Comparison of ENCODE assay signal across 10 cellular contexts in genomic region chr17:31392856-31393748, GRCh38. TPM values are rescaled to one million over a fixed set of nuclear protein-coding genes. Genes with fewer than 3 reads are reported as not detected.
DNase-seq lines count a peak whose midpoint lies in the region; ATAC-seq and TF ChIP-seq lines count a peak whose summit lies in the region.
"Had no signal": no experiment of that assay in that cellular context is flagged by ENCODE, and none has a peak within 500 bp of the region (broad histone marks: within the 10 kb centered on the region; RNA-seq: fewer than 3 reads in every experiment).

No MANE protein-coding gene starts in this region.

- no peaks in the 10 kb centered on the region for H3K79me2 ChIP-seq in osteoblast (ENCODE audit: insufficient read depth, low read length)

- in situ Hi-C loops in transverse colon (cut with MboI; ENCODE audit: low pct_ligation_motif_present in 1 of 4, low pct_unique_long_range_greater_than_20kb in 1 of 4, low sequenced_read_pairs in 3 of 4): no loop called here

- H3K9me3 ChIP-seq in CD8-positive, alpha-beta memory T cell (ENCODE audit: low read length): no peaks in the 10 kb centered on the region
- H3K9me3 ChIP-seq in Peyer's patch (no peaks in the 10 kb centered on the region), osteoblast (ENCODE audit: low read depth, low read length) (no peaks in the 10 kb centered on the region), transverse colon (no peaks in the 10 kb centered on the region)

- H3K9me3 Mint-ChIP-seq in CD8-positive, alpha-beta memory T cell: no peaks in the 10 kb centered on the region

- 69 to 76% methylated on average over 8 to 17 of the region's 17 CpGs for WGBS in transverse colon (ENCODE audit: low coverage in 1 of 2), 2 donors

- POLR2A ChIA-PET in CD8-positive, alpha-beta memory T cell (lab: Charles Lee): no interaction called here

- H3K27me3 Mint-ChIP-seq in CD8-positive, alpha-beta memory T cell: peaks cover 43 to 58% of the 10 kb centered on the region in 2 donors

- H3K4me1 ChIP-seq in CD8-positive, alpha-beta memory T cell (ENCODE audit: insufficient read depth, low read length): no peaks in the 10 kb centered on the region
- H3K4me1 ChIP-seq in Peyer's patch (peaks cover 0 to 15% (median 6%) of the 10 kb centered on the region in 4 donors), osteoblast (ENCODE audit: insufficient read depth, low read length) (no peaks in the 10 kb centered on the region), transverse colon (peaks cover 5 to 13% (median 11%) of the 10 kb centered on the region in 4 donors)

- TF ChIP-seq POLR2A in Peyer's patch (IDR thresholded peaks at IDR 0.05) (no peak), transverse colon (IDR thresholded peaks at IDR 0.05) (no peak)

- CTCF ChIA-PET in CD8-positive, alpha-beta memory T cell (lab: Charles Lee): no interaction called here

- H3K36me3 Mint-ChIP-seq in CD8-positive, alpha-beta memory T cell: peaks cover 0 to 6% (median 0%) of the 10 kb centered on the region in 3 donors

- H3K4me3 ChIP-seq in CD8-positive, alpha-beta memory T cell (ENCODE audit: low read length): no peak overlapping the region
- no peak overlapping the region for H3K4me3 ChIP-seq in Peyer's patch
- peak overlapping the region; percentile 50 to 86 (median 71) for H3K4me3 ChIP-seq in dorsolateral prefrontal cortex
- H3K4me3 ChIP-seq in osteoblast (ENCODE audit: insufficient read depth, low read length): no peak overlapping the region
- H3K4me3 ChIP-seq in transverse colon: no peak overlapping the region

- H3K27me3 ChIP-seq in CD8-positive, alpha-beta memory T cell (ENCODE audit: insufficient read depth, low read length, poor library complexity, severe bottlenecking): peaks cover 24% of the 10 kb centered on the region
- H3K27me3 ChIP-seq in Peyer's patch: peaks cover 0 to 15% of the 10 kb centered on the region in 2 donors
- H3K27me3 ChIP-seq in dorsolateral prefrontal cortex: peaks cover 0 to 6% (median 0%) of the 10 kb centered on the region in 45 donors
- H3K27me3 ChIP-seq in osteoblast (ENCODE audit: insufficient read depth, low read length): peaks cover 46% of the 10 kb centered on the region
- peaks cover 69% of the 10 kb centered on the region for H3K27me3 ChIP-seq in transverse colon

- intact Hi-C loops in dorsolateral prefrontal cortex (cut with DNase I): loop anchor here (2.0 to 10.0 kb wide), 2 partner anchors 20 to 452 kb away; no protein-coding TSS in a partner anchor
- intact Hi-C loops in transverse colon (cut with DNase I; ENCODE audit: low total_unique reads): no loop called here

- no peaks in the 10 kb centered on the region for H3K36me3 ChIP-seq in CD8-positive, alpha-beta memory T cell (ENCODE audit: insufficient read depth, low read length)
- no peaks in the 10 kb centered on the region for H3K36me3 ChIP-seq in Peyer's patch
- no peaks in the 10 kb centered on the region for H3K36me3 ChIP-seq in osteoblast (ENCODE audit: insufficient read depth, low read length)
- H3K36me3 ChIP-seq in transverse colon: no peaks in the 10 kb centered on the region

- no peak for ATAC-seq in HG03045 (IDR thresholded peaks at IDR 0.05; ENCODE audit: unreplicated experiment)

- TF ChIP-seq CTCF in Peyer's patch (IDR thresholded peaks at IDR 0.05) (no peak), dorsolateral prefrontal cortex (IDR thresholded peaks at IDR 0.05 in 54 of 56, conservative IDR thresholded peaks at IDR 0.05 in 2 of 56; ENCODE audit: low read depth in 1 of 56, partially characterized antibody in 56 of 56) (no peak), osteoblast (IDR thresholded peaks at IDR 0.05; ENCODE audit: extremely low read depth, low read depth, low read length) (no peak), transverse colon (IDR thresholded peaks at IDR 0.05) (no peak)

- peaks cover 0 to 12% (median 9%) of the 10 kb centered on the region in 3 donors for H3K4me1 Mint-ChIP-seq in CD8-positive, alpha-beta memory T cell

- H2AFZ ChIP-seq in osteoblast (ENCODE audit: low read length): no peak overlapping the region

- DNase-seq in CD8-positive, alpha-beta memory T cell: no peak
- peak in 2 of 3 donors; percentile 6 to 41 for DNase-seq in Peyer's patch
- peak in 6 of 10 donors; percentile 41 to 82 (median 74) for DNase-seq in dorsolateral prefrontal cortex
- DNase-seq in osteoblast (ENCODE audit: insufficient read length, low spot score, missing footprints): peak; percentile 52
- DNase-seq in GM03348 (ENCODE audit: low spot score): no peak
- no peak for DNase-seq in transverse colon
- no peak for DNase-seq in NCI-H1105 treated with DMSO at 0.1 percent for 48 hours (lab: John Stamatoyannopoulos, UW)
- DNase-seq: erythroblast, GOT3 had no signal

- no peak overlapping the region for H3K27ac Mint-ChIP-seq in CD8-positive, alpha-beta memory T cell

- no peak overlapping the region for H3K4me2 ChIP-seq in osteoblast (ENCODE audit: insufficient read depth, low read length)

- H3K4me3 Mint-ChIP-seq in CD8-positive, alpha-beta memory T cell: peak overlapping the region; percentile 51 to 80 (median 67)

- no peak overlapping the region for H3K27ac ChIP-seq in CD8-positive, alpha-beta memory T cell (ENCODE audit: low read depth, low read length)
- H3K27ac ChIP-seq in Peyer's patch (no peak overlapping the region), dorsolateral prefrontal cortex (peak overlapping the region in 58 of 59 donors; percentile 11 to 91 (median 86)), osteoblast (ENCODE audit: low read depth, low read length) (no peak overlapping the region), transverse colon (no peak overlapping the region)

- no peak for TF ChIP-seq EP300 in transverse colon (IDR thresholded peaks at IDR 0.05; ENCODE audit: low read depth)

- peaks cover 4% of the 10 kb centered on the region for H4K20me1 ChIP-seq in osteoblast (ENCODE audit: insufficient read depth, low read length)

RNA-seq across cellular contexts. Expression of gene RAB11FIP4, which starts 1.6 kb away (rescaled TPM):
- 10 to 100 TPM; 15.1 to 17.4 TPM for total RNA-seq in CD8-positive, alpha-beta memory T cell
- polyA plus RNA-seq in CD8-positive, alpha-beta memory T cell: 26.8 TPM
- total RNA-seq in Peyer's patch: 10 to 100 TPM; 52.8 to 69.3 (median 64.9) TPM
- 100 to 1,000 TPM; 123 to 242 (median 175) TPM for total RNA-seq in dorsolateral prefrontal cortex
- 0.29 and 0.72 TPM in 2 replicates for total RNA-seq in osteoblast
- total RNA-seq in transverse colon: 100 to 1,000 TPM in 1 of 4 donors, 10 to 100 TPM in 3; 41.0 to 173 (median 53.7) TPM

Comparison
In these comparisons a context has a peak if more than half of its experiments do, and no peak if none do; other contexts are left out.
1. DNase-seq: peak in Peyer's patch (2 of 3), dorsolateral prefrontal cortex (6 of 10) and osteoblast (single experiment); none in CD8-positive, alpha-beta memory T cell (0 of 5), GM03348 (single experiment), transverse colon (single experiment) and NCI-H1105 treated with DMSO at 0.1 percent for 48 hours (single experiment).
2. H3K27ac ChIP-seq: peak in dorsolateral prefrontal cortex (58 of 59); none in CD8-positive, alpha-beta memory T cell (single experiment), Peyer's patch (0 of 4), osteoblast (single experiment) and transverse colon (0 of 4).
3. H3K4me3 ChIP-seq: peak in dorsolateral prefrontal cortex (59 of 59); none in CD8-positive, alpha-beta memory T cell (single experiment), Peyer's patch (0 of 4), osteoblast (single experiment) and transverse colon (0 of 4).